Comparison of ENCODE assay signal across 22 cellular contexts in the genomic region with DNA sequence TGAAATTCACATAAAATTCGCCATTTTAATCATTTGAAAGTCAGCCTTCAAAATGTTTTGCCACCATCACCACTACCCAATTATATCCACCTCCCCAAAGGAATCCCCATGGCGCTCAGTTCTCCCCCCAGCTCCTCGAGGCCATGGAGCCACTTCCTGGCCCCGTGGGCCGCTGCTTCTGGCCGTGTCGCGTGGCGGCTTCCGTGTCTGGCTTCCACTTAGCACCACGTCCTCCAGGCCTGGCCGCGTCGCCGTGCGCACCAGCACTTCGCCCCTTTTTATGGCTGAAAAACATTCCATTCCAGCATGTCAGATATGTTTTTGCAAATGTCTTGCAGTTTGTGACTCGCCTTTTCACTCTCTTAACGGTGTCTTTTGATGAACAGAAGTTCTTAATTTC.
"Had no signal": no experiment of that assay in that cellular context is flagged by ENCODE, and none has a peak within 500 bp of the region (broad histone marks: within the 10 kb centered on the region; RNA-seq: fewer than 3 reads in every experiment).

No MANE protein-coding gene starts in this region.

- H3K36me3 ChIP-seq: ovary had no signal

- H3K27ac Mint-ChIP-seq: activated CD4-positive, alpha-beta memory T cell treated with anti-CD3 and anti-CD28 coated beads for 36 hours; activated naive CD8-positive, alpha-beta T cell treated with anti-CD3 and anti-CD28 coated beads, Interleukin-2, amount 50 U/mL, for 24 hours had no signal

- H3K4me3 ChIP-seq: body of pancreas, cardiac muscle cell, gastroesophageal sphincter, heart left ventricle, ovary, skin epidermis had no signal

- H3K4me1 ChIP-seq: body of pancreas had no signal

- H3K4me1 Mint-ChIP-seq: activated naive CD8-positive, alpha-beta T cell treated with anti-CD3 and anti-CD28 coated beads, Interleukin-2, amount 50 U/mL, for 24 hours; natural killer cell had no signal

- H3K27me3 Mint-ChIP-seq: activated CD4-positive, alpha-beta memory T cell treated with anti-CD3 and anti-CD28 coated beads for 36 hours; activated naive CD8-positive, alpha-beta T cell treated with anti-CD3 and anti-CD28 coated beads, Interleukin-2, amount 50 U/mL, for 24 hours had no signal

- H3K4me3 Mint-ChIP-seq: activated CD4-positive, alpha-beta memory T cell treated with anti-CD3 and anti-CD28 coated beads for 36 hours; activated naive CD8-positive, alpha-beta T cell treated with anti-CD3 and anti-CD28 coated beads, Interleukin-2, amount 50 U/mL, for 24 hours; natural killer cell had no signal

- H3K27ac ChIP-seq: body of pancreas, cardiac muscle cell, epithelial cell of prostate, gastroesophageal sphincter, heart left ventricle, ovary, skin epidermis had no signal

- H3K27me3 ChIP-seq: body of pancreas, cardiac muscle cell, gastroesophageal sphincter, heart left ventricle, ovary had no signal

- H3K9me3 ChIP-seq: body of pancreas, gastroesophageal sphincter, heart left ventricle, ovary had no signal

- H3K36me3 Mint-ChIP-seq: natural killer cell had no signal

- ATAC-seq: activated naive CD8-positive, alpha-beta T cell treated with anti-CD3 and anti-CD28 coated beads, Interleukin-2, amount 50 U/mL, for 24 hours; body of pancreas; gastroesophageal sphincter; left lobe of liver; natural killer cell; right cardiac atrium had no signal

- H3K9me3 Mint-ChIP-seq: activated naive CD8-positive, alpha-beta T cell treated with anti-CD3 and anti-CD28 coated beads, Interleukin-2, amount 50 U/mL, for 24 hours had no signal

- DNase-seq: activated CD4-positive, alpha-beta memory T cell treated with anti-CD3 and anti-CD28 coated beads for 36 hours; activated CD4-positive, alpha-beta T cell treated with anti-CD3 and anti-CD28 coated beads for 48 hours; activated CD4-positive, CD25-positive, alpha-beta regulatory T cell; activated effector memory CD4-positive, alpha-beta T cell treated with anti-CD3 and anti-CD28 coated beads, Interleukin-2, amount 50 U/mL, for 16 hours; activated naive CD4-positive, alpha-beta T cell treated with anti-CD3 and anti-CD28 coated beads, Interleukin-2, amount 50 U/mL, for 16 hours; activated naive CD8-positive, alpha-beta T cell treated with anti-CD3 and anti-CD28 coated beads, Interleukin-2, amount 50 U/mL, for 24 hours; activated T-cell treated with anti-CD3 and anti-CD28 coated beads for 4 hours; heart left ventricle; mammary epithelial cell; midbrain; natural killer cell; stimulated activated CD4-positive, alpha-beta T cell treated with anti-CD3 and anti-CD28 coated beads, Interleukin-2, amount 100 ng/mL, for 24 hours; stimulated activated naive CD4-positive, alpha-beta T cell; T-helper 9 cell had no signal
